ENCODE assay signal across 20 cellular contexts in the genomic region with DNA sequence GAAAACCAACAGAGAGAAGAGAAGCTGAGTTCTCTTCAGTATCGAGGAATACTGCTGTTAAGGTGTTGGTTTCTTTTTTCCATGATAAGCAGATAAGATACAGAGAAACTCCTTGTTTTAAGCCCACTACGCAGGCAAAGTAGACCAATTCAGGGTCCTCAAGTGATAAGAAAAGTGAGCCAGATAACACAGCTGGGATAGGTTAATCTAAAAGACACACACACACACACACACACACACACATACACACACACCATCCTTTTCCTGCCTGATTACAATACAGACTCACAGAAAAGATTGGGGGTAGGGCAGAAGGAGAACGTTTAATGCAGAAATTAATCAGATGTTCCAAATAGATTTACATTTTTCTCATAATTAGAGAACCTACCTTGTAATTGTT. TPM values are rescaled to one million over a fixed set of nuclear protein-coding genes. Genes with fewer than 3 reads are reported as not detected.
DNase-seq lines count a peak whose midpoint lies in the region; ATAC-seq and TF ChIP-seq lines count a peak whose summit lies in the region.
"Had no signal": no experiment of that assay in that cellular context is flagged by ENCODE, and none has a peak within 500 bp of the region (broad histone marks: within the 10 kb centered on the region; RNA-seq: fewer than 3 reads in every experiment).

No MANE protein-coding gene starts in this region.

- no peak overlapping the region for H3K56ac ChIP-seq in IMR-90 (ENCODE audit: extremely low read depth, insufficient read depth, low read length)

- BruUV-seq in IMR-90 (replicated peaks; lab: Mats Ljungman, UMichigan) = no TSS peak

- 0 out of 2 replicates have a peak overlapping the region, but pooled peaks have one; percentile 14 for H2BK20ac ChIP-seq in IMR-90 (ENCODE audit: low read depth, low read length)

- no peak for TF ChIP-seq CTCF in IMR-90 (conservative IDR thresholded peaks at IDR 0.05; ENCODE audit: low read depth, low read length)
- TF ChIP-seq CTCF in choroid plexus epithelial cell (conservative IDR thresholded peaks at IDR 0.05; ENCODE audit: low read depth, low read length) = no peak
- no peak for TF ChIP-seq CTCF in GM13977 (IDR thresholded peaks at IDR 0.05; ENCODE audit: extremely low read depth, insufficient read depth, missing control alignments)

- no peak overlapping the region for H3K18ac ChIP-seq in IMR-90 (ENCODE audit: low read depth, low read length)

- no peak overlapping the region for H4K5ac ChIP-seq in IMR-90 (ENCODE audit: low read depth, low read length)

- CTCF ChIA-PET in IMR-90 (lab: Yijun Ruan, JAX) = no interaction called here

- no peak overlapping the region for H3K27ac ChIP-seq in IMR-90 (ENCODE audit: insufficient read depth, low read length)

- in situ Hi-C loops in IMR-90 (cut with MboI; ENCODE audit: low sequenced_read_pairs) = loop anchor here (25.0 kb wide), 1 partner anchor 265 kb away; the partner anchor contains the start of gene ZBED2
- in situ Hi-C loops in GM13977 (cut with MboI; ENCODE audit: low pct_unique_long_range_greater_than_20kb, low sequenced_read_pairs, unreplicated experiment) = no loop called here

- H2AFZ ChIP-seq in IMR-90 (replicated peaks; ENCODE audit: low read length, poor library complexity) = no peak overlapping the region

- no peak overlapping the region for H2AK9ac ChIP-seq in IMR-90 (replicated peaks; ENCODE audit: low read depth, low read length, poor library complexity)

- H3K27me3 ChIP-seq in IMR-90 (ENCODE audit: control insufficient read depth, insufficient read depth, low read length) = no peaks in the 10 kb centered on the region
- H3K27me3 ChIP-seq: MG63 had no signal

- no peak overlapping the region for H2BK120ac ChIP-seq in IMR-90 (ENCODE audit: low read depth, low read length)

- H3K4me1 ChIP-seq in IMR-90 (ENCODE audit: control insufficient read depth, insufficient read depth, low read length) = peaks cover 5% of the 10 kb centered on the region; the same call in 1 of the 2 replicates

- no peaks in the 10 kb centered on the region for H4K20me1 ChIP-seq in IMR-90 (ENCODE audit: insufficient read depth, low read length)

- 0 out of 3 replicates have a peak overlapping the region, but pooled peaks have one; percentile 48 for H2BK15ac ChIP-seq in IMR-90 (ENCODE audit: low read depth, low read length)

- H3K4me3 ChIP-seq in IMR-90 (ENCODE audit: insufficient read depth, low read depth, low read length) (no peak overlapping the region), choroid plexus epithelial cell (ENCODE audit: low read depth, low read length) (no peak overlapping the region)
- H3K4me3 ChIP-seq: MG63 had no signal

- no peaks in the 10 kb centered on the region for H3K79me1 ChIP-seq in IMR-90 (ENCODE audit: low read depth in 1 of 2, low read length in 2 of 2)

- H3K4me2 ChIP-seq in IMR-90 (ENCODE audit: low read depth, low read length) = no peak overlapping the region

- no peak overlapping the region for H3K14ac ChIP-seq in IMR-90 (replicated peaks; ENCODE audit: low read depth, low read length)

- no peak overlapping the region for H2BK5ac ChIP-seq in IMR-90 (ENCODE audit: low read depth, low read length, poor library complexity, severe bottlenecking)

- no peaks in the 10 kb centered on the region for H3K36me3 ChIP-seq in IMR-90 (ENCODE audit: control insufficient read depth, insufficient read depth, low read length)
- H3K36me3 ChIP-seq: MG63 had no signal

- H4K8ac ChIP-seq in IMR-90 (ENCODE audit: low read depth in 2 of 2, low read length in 2 of 2) = no peak overlapping the region; a peak in 1 of 4 replicates

- intact Hi-C loops in IMR-90 (cut with micrococcal nuclease) = no loop called here

- dilution Hi-C loops in IMR-90 (cut with HindIII; ENCODE audit: low sequenced_read_pairs, unreplicated experiment) = no loop called here

- H4K91ac ChIP-seq in IMR-90 (ENCODE audit: insufficient read depth, low read depth, low read length) = no peak overlapping the region

- TF ChIP-seq RAD21 in IMR-90 (IDR thresholded peaks at IDR 0.05; ENCODE audit: low read length) = no peak

- H3K9ac ChIP-seq in IMR-90 (ENCODE audit: low read depth, low read length) = no peak overlapping the region

- no CpG with 5 or more reads among the region's 3 CpGs for WGBS in IMR-90 (ENCODE audit: extremely low coverage in 2 of 2, insufficient read length in 1 of 2), 2 experiments

- H2AK5ac ChIP-seq in IMR-90 (ENCODE audit: low read depth, low read length) = peak overlapping the region; percentile 57; the same call in 1 of the 2 replicates

- no peak for TF ChIP-seq POLR2A in IMR-90 (IDR thresholded peaks at IDR 0.05; ENCODE audit: low read depth, low read length)

- no peak overlapping the region; the same call in 1 of the 2 replicates for H3K4ac ChIP-seq in IMR-90 (ENCODE audit: low read depth, low read length)

- POLR2A ChIA-PET in IMR-90 (lab: Charles Lee; ENCODE audit: unreplicated experiment) = no interaction called here

- DNase-seq in A172 (ENCODE audit: low spot score) = peak; percentile 37
- no peak for DNase-seq in IMR-90
- DNase-seq in choroid plexus epithelial cell (ENCODE audit: low read depth) = peak; percentile 45
- peak; percentile 85 to 90 for DNase-seq in lung microvascular endothelial cell (ENCODE audit: low read depth in 2 of 2)
- DNase-seq in activated gamma-delta T cell (lab: John Stamatoyannopoulos, UW) = no peak
- no peak for DNase-seq in GM13977 (ENCODE audit: low spot score)
- DNase-seq in NCI-H187 (lab: John Stamatoyannopoulos, UW) = no peak
- no peak for DNase-seq in central memory CD4-positive, alpha-beta T cell
- DNase-seq: activated CD4-positive, alpha-beta T cell treated with anti-CD3 and anti-CD28 coated beads, Interleukin-2, amount 50 U/mL, for 4 hours; activated naive CD4-positive, alpha-beta T cell treated with Interleukin-2 at 50 U/mL for 16 hours; CD4-positive, CD25-positive, alpha-beta regulatory T cell; DMS153; GF-D8; kidney glomerular epithelial cell; MG63; midbrain; NCI-H187 treated with DMSO at 0.1 percent for 48 hours; NCI-H446; Right ventricle myocardium superior; T-cell had no signal

- H3K23ac ChIP-seq in IMR-90 (ENCODE audit: low read depth, low read length) = no peak overlapping the region

- no peak for ATAC-seq in IMR-90 (ENCODE audit: low read depth)
- ATAC-seq: T-cell had no signal

- H3K9me1 ChIP-seq in IMR-90 (ENCODE audit: insufficient read depth, low read length) = no peaks in the 10 kb centered on the region

- no peaks in the 10 kb centered on the region for H3K9me3 ChIP-seq in IMR-90 (ENCODE audit: control insufficient read depth, insufficient read depth, low read length)

TF ChIP-seq in IMR-90, 13 proteins besides CTCF, POLR2A, EP300 and RAD21:
- TF ChIP-seq FOS (IDR thresholded peaks at IDR 0.05; ENCODE audit: low read depth, low read length) = no peak
- TF ChIP-seq CEBPB (IDR thresholded peaks at IDR 0.05; ENCODE audit: low read depth, low read length) = no peak
- TF ChIP-seq ELK1 (IDR thresholded peaks at IDR 0.05; ENCODE audit: borderline replicate concordance, low read depth, low read length) = no peak
- TF ChIP-seq RCOR1 (IDR thresholded peaks at IDR 0.05; ENCODE audit: insufficient replicate concordance, low read length) = no peak
- no peak for TF ChIP-seq MAZ (IDR thresholded peaks at IDR 0.05; ENCODE audit: borderline replicate concordance, low read depth, low read length)
- TF ChIP-seq BHLHE40 (IDR thresholded peaks at IDR 0.05; ENCODE audit: low read depth, low read length) = no peak
- no peak for TF ChIP-seq SMC3 (IDR thresholded peaks at IDR 0.05; ENCODE audit: low read depth, low read length)
- TF ChIP-seq RFX5 (IDR thresholded peaks at IDR 0.05; ENCODE audit: low read depth, low read length) = no peak
- TF ChIP-seq MAFK (IDR thresholded peaks at IDR 0.05; ENCODE audit: low read depth, low read length) = no peak
- TF ChIP-seq CHD1 (IDR thresholded peaks at IDR 0.05; ENCODE audit: low read depth, low read length) = no peak
- TF ChIP-seq, protein P1, sequence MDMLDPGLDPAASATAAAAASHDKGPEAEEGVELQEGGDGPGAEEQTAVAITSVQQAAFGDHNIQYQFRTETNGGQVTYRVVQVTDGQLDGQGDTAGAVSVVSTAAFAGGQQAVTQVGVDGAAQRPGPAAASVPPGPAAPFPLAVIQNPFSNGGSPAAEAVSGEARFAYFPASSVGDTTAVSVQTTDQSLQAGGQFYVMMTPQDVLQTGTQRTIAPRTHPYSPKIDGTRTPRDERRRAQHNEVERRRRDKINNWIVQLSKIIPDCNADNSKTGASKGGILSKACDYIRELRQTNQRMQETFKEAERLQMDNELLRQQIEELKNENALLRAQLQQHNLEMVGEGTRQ (IDR thresholded peaks at IDR 0.05; ENCODE audit: low read depth, low read length) = no peak
- TF ChIP-seq MXI1 (IDR thresholded peaks at IDR 0.05; ENCODE audit: borderline replicate concordance, low read depth, low read length) = no peak
- no peak for TF ChIP-seq NFE2L2 (IDR thresholded peaks at IDR 0.05; ENCODE audit: low read depth, low read length)
TF ChIP-seq in IMR-90: peak in this region for 0.

RNA-seq across cellular contexts. Expression of gene PHLDB2, which starts 6.5 kb away (rescaled TPM):
- 99.5 and 115 TPM in 2 replicates for total RNA-seq in A172 (2014; rRNA removed; shearing (Covaris generic))
- total RNA-seq in IMR-90 (2012; rRNA removed) (27.2 and 28.7 TPM in 2 replicates), lung microvascular endothelial cell (32.5 and 50.6 TPM in 2 replicates)
- 8.0 and 10.6 TPM in 2 replicates for polyA plus RNA-seq in IMR-90 (2012; rRNA removed)
- polyA plus RNA-seq in IMR-90 (2012; cell fraction: cytosol; rRNA removed) = 2.4 and 2.9 TPM in 2 replicates
- polyA plus RNA-seq in IMR-90 (2012; cell fraction: nucleus; rRNA removed; ENCODE audit: low replicate concordance) = 4.0 and 19.6 TPM in 2 replicates

Comparison
In these comparisons a context has a peak if more than half of its experiments do, and no peak if none do; other contexts are left out.
1. DNase-seq: peak in A172 (single experiment), choroid plexus epithelial cell (single experiment) and lung microvascular endothelial cell (2 of 2); none in IMR-90 (single experiment), activated gamma-delta T cell (single experiment), GM13977 (single experiment), NCI-H187 (0 of 2) and central memory CD4-positive, alpha-beta T cell (single experiment).